Comparison of ENCODE assay signal across 17 cellular contexts in the genomic region with DNA sequence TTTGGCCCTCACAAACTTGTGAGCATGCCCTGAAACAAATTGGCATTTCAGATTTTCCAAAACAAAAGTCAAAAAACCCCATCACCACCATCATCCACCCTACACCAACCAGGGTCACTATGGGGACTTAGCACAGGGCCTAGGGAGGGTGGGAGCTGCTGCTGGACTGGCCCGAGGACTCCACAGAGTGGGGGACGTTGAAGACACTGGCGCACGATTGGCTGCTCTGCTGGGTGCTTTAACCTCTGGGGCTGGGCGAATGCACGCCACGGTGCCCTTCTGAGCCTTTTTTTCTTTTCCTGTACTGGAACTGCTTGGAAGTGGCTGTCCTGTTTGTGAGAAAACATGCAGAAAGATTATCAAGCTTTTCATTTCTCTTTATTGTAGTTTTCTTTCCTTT.
A peak's percentile ranks its signal among the peaks of the same experiment; 100 is the strongest.
DNase-seq lines count a peak whose midpoint lies in the region; ATAC-seq, FAIRE-seq and TF ChIP-seq lines count a peak whose summit lies in the region.
"Had no signal": no experiment of that assay in that cellular context is flagged by ENCODE, and none has a peak within 500 bp of the region (broad histone marks: within the 10 kb centered on the region; RNA-seq: fewer than 3 reads in every experiment).

No MANE protein-coding gene starts in this region.

- H2BK12ac ChIP-seq in H1 (ENCODE audit: low read depth, low read length): no peak overlapping the region; the same call in 1 of the 2 replicates

- no peak for TF ChIP-seq RAD21 in H1 (IDR thresholded peaks at IDR 0.05 in 1 of 2, conservative IDR thresholded peaks at IDR 0.05 in 1 of 2; ENCODE audit: low read depth in 2 of 2, low read length in 2 of 2)

- H3K14ac ChIP-seq in H1 (ENCODE audit: insufficient read length): no peak overlapping the region

- H3K23me2 ChIP-seq in H1 (ENCODE audit: low read depth, low read length): no peaks in the 10 kb centered on the region

- H3K4me3 Mint-ChIP-seq in CD4-positive, alpha-beta T cell: no peak overlapping the region
- no peak overlapping the region for H3K4me3 Mint-ChIP-seq in naive thymus-derived CD8-positive, alpha-beta T cell
- H3K4me3 Mint-ChIP-seq: HFFc6 had no signal

- H3K79me1 ChIP-seq in H1 (ENCODE audit: low read depth, low read length): no peaks in the 10 kb centered on the region

- H3K79me2 ChIP-seq in H1 (ENCODE audit: control insufficient read depth in 1 of 2, insufficient read depth in 2 of 2, low read length in 2 of 2) (no peaks in the 10 kb centered on the region), hepatocyte (no peaks in the 10 kb centered on the region)

- peak overlapping the region; percentile 35 for H2BK120ac ChIP-seq in H1 (replicated peaks; ENCODE audit: low read depth, low read length)

- no peak overlapping the region for H3K23ac ChIP-seq in H1 (ENCODE audit: insufficient read length)

- H4K20me1 ChIP-seq in H1 (replicated peaks in 1 of 2; ENCODE audit: control insufficient read depth in 1 of 2, insufficient read depth in 2 of 2, low read length in 2 of 2) (no peaks in the 10 kb centered on the region), hepatocyte (ENCODE audit: insufficient read depth, poor library complexity, severe bottlenecking) (no peaks in the 10 kb centered on the region)

- H2AK5ac ChIP-seq in H1 (ENCODE audit: low read depth, low read length): no peak overlapping the region

- H3K36me3 ChIP-seq in H1 (ENCODE audit: control insufficient read depth in 2 of 4, insufficient read depth in 4 of 4, low read length in 3 of 4) (peaks cover 0 to 2% (median 0%) of the 10 kb centered on the region in 4 experiments; a peak in 1 of 8 replicates), hepatocyte (replicated peaks; ENCODE audit: insufficient read depth, low read depth) (no peaks in the 10 kb centered on the region)

- DNase-seq in CD4-positive, alpha-beta T cell: no peak
- DNase-seq in D341Med (ENCODE audit: low spot score): peak; percentile 24
- DNase-seq in H1 (ENCODE audit: low read depth in 1 of 2, low spot score in 2 of 2): no peak
- no peak for DNase-seq in naive thymus-derived CD8-positive, alpha-beta T cell
- DNase-seq in hepatocyte (ENCODE audit: low spot score): no peak
- no peak for DNase-seq in hypothalamus (lab: John Stamatoyannopoulos, UW)
- DNase-seq in NCI-H2081 (lab: John Stamatoyannopoulos, UW): no peak
- DNase-seq: BE2C, Caco-2, DMS79, GM23248, HFFc6, NCI-H1048, NCI-H2107, NCI-H69, PC-3 had no signal

- H3K4ac ChIP-seq in H1 (replicated peaks; ENCODE audit: insufficient read length, low read depth, low read length): no peak overlapping the region

- H4K8ac ChIP-seq in H1 (ENCODE audit: extremely low read depth, insufficient read depth, low read length): peak overlapping the region; percentile 11; the same call in 1 of the 2 replicates

- H3K27me3 Mint-ChIP-seq in CD4-positive, alpha-beta T cell: no peaks in the 10 kb centered on the region
- H3K27me3 Mint-ChIP-seq in naive thymus-derived CD8-positive, alpha-beta T cell: no peaks in the 10 kb centered on the region

- H3K9me3 ChIP-seq in CD4-positive, alpha-beta T cell (ENCODE audit: control insufficient read depth, low read length): no peaks in the 10 kb centered on the region
- H3K9me3 ChIP-seq in H1 (ENCODE audit: insufficient read depth in 2 of 2, low read depth in 1 of 2, low read length in 1 of 2) (no peaks in the 10 kb centered on the region), hepatocyte (ENCODE audit: low read depth) (no peaks in the 10 kb centered on the region)
- H3K9me3 ChIP-seq: BE2C, Caco-2 had no signal

- no peak overlapping the region for H2BK15ac ChIP-seq in H1 (ENCODE audit: low read length)

- CTCF ChIA-PET in CD4-positive, alpha-beta T cell (lab: Charles Lee): no interaction called here
- CTCF ChIA-PET in H1 (lab: Charles Lee; ENCODE audit: partially characterized antibody): interaction anchor here (0.9 to 2.2 kb wide), 12 partner anchors 8 to 458 kb away, joined by 3 to 10 read pairs (median 3); no protein-coding TSS in a partner anchor

- H3K9me2 ChIP-seq in hepatocyte (replicated peaks; ENCODE audit: insufficient read depth): no peaks in the 10 kb centered on the region

- H3K27me3 ChIP-seq in CD4-positive, alpha-beta T cell (ENCODE audit: control insufficient read depth, insufficient read depth, low read length): no peaks in the 10 kb centered on the region
- H3K27me3 ChIP-seq in H1 (replicated peaks in 1 of 4; ENCODE audit: control insufficient read depth in 3 of 4, extremely low read depth in 1 of 4, insufficient read depth in 3 of 4, low read length in 3 of 4): no peaks in the 10 kb centered on the region
- no peaks in the 10 kb centered on the region for H3K27me3 ChIP-seq in hepatocyte
- H3K27me3 ChIP-seq: BE2C had no signal

- POLR2A ChIA-PET in CD4-positive, alpha-beta T cell (lab: Charles Lee): interaction anchor here (0.9 to 1.2 kb wide), 3 partner anchors 9 to 92 kb away, joined by 3 read pairs; no protein-coding TSS in a partner anchor
- POLR2A ChIA-PET in H1 (lab: Charles Lee; ENCODE audit: partially characterized antibody): interaction anchor here (0.8 to 1.4 kb wide), 4 partner anchors 9 to 263 kb away, joined by 3 to 4 read pairs (median 3); a partner anchor contains a TSS
- POLR2A ChIA-PET in naive thymus-derived CD8-positive, alpha-beta T cell (lab: Charles Lee): no interaction called here

- H2BK5ac ChIP-seq in H1 (ENCODE audit: low read depth, low read length): no peak overlapping the region

- H2AFZ ChIP-seq in H1 (ENCODE audit: low read length) (no peak overlapping the region), hepatocyte (no peak overlapping the region)
- H2AFZ ChIP-seq: GM23248 had no signal

- 38% methylated on average over 7 of the region's 7 CpGs; no CpG with 5 or more reads in 1 of the 2 experiments for WGBS in H1 (ENCODE audit: extremely low coverage in 1 of 2, insufficient coverage in 1 of 2, insufficient read length in 1 of 2, insufficient replicate concordance in 2 of 2, low coverage in 1 of 2, low lambda C conversion rate in 2 of 2, missing lambda C conversion rate in 1 of 2), 2 experiments
- 78% methylated on average over 7 of the region's 7 CpGs for WGBS in hepatocyte (ENCODE audit: low lambda C conversion rate, missing lambda C conversion rate)

- H3K4me2 ChIP-seq in H1 (ENCODE audit: insufficient read depth in 1 of 2, low read depth in 2 of 2, low read length in 2 of 2): peak overlapping the region; percentile 8 to 34; a peak in 3 of 4 replicates
- no peak overlapping the region for H3K4me2 ChIP-seq in hepatocyte

- H3K4me1 Mint-ChIP-seq in CD4-positive, alpha-beta T cell (ENCODE audit: low read depth): peaks cover 38% of the 10 kb centered on the region
- peaks cover 11 to 41% (median 33%) of the 10 kb centered on the region in 4 donors for H3K4me1 Mint-ChIP-seq in naive thymus-derived CD8-positive, alpha-beta T cell

- no peak overlapping the region for H3K27ac ChIP-seq in CD4-positive, alpha-beta T cell (ENCODE audit: low read depth, low read length)
- H3K27ac ChIP-seq in H1 (ENCODE audit: low read depth, low read length): no peak overlapping the region
- no peak overlapping the region for H3K27ac ChIP-seq in hepatocyte
- H3K27ac ChIP-seq: GM23248 had no signal

- no peak for TF ChIP-seq POLR2A in H1 (IDR thresholded peaks at IDR 0.05; ENCODE audit: control extremely low read depth in 1 of 2, low read depth in 2 of 2, low read length in 2 of 2)

- H2BK20ac ChIP-seq in H1 (ENCODE audit: low read length): no peak overlapping the region

- no peak overlapping the region for H4K91ac ChIP-seq in H1 (replicated peaks; ENCODE audit: insufficient read length, low read length)

- no peak overlapping the region for H4K5ac ChIP-seq in H1 (ENCODE audit: insufficient read length, low read depth, low read length)

- H3K27ac Mint-ChIP-seq in CD4-positive, alpha-beta T cell: peak overlapping the region; percentile 80
- H3K27ac Mint-ChIP-seq in naive thymus-derived CD8-positive, alpha-beta T cell: peak overlapping the region; percentile 2 to 82 (median 44)
- H3K27ac Mint-ChIP-seq: HFFc6 had no signal

- H3K56ac ChIP-seq in H1 (replicated peaks; ENCODE audit: insufficient read length, low read depth, low read length): no peak overlapping the region

- no peaks in the 10 kb centered on the region for H3K9me3 Mint-ChIP-seq in CD4-positive, alpha-beta T cell
- H3K9me3 Mint-ChIP-seq in naive thymus-derived CD8-positive, alpha-beta T cell: peaks cover 0 to 2% (median 0%) of the 10 kb centered on the region in 9 donors
- H3K9me3 Mint-ChIP-seq: HFFc6 had no signal

- intact Hi-C loops in CD4-positive, alpha-beta T cell (cut with DNase I, micrococcal nuclease): loop anchor here in 1 of 2 experiments (10.0 kb wide), 1 partner anchor 269 kb away; no protein-coding TSS in a partner anchor

- H3K4me1 ChIP-seq in H1 (replicated peaks in 1 of 4; ENCODE audit: control insufficient read depth in 3 of 4, insufficient read depth in 4 of 4, low read length in 3 of 4): peaks cover 22 to 40% (median 26%) of the 10 kb centered on the region in 4 experiments
- no peaks in the 10 kb centered on the region for H3K4me1 ChIP-seq in hepatocyte (ENCODE audit: insufficient read depth)
- H3K4me1 ChIP-seq: BE2C, Caco-2 had no signal

- H3K36me3 Mint-ChIP-seq in CD4-positive, alpha-beta T cell (ENCODE audit: low read depth): peaks cover 22% of the 10 kb centered on the region
- H3K36me3 Mint-ChIP-seq in naive thymus-derived CD8-positive, alpha-beta T cell: peaks cover 0 to 10% (median 0%) of the 10 kb centered on the region in 3 donors

- H3K18ac ChIP-seq in H1 (ENCODE audit: extremely low read depth, low read length): peak overlapping the region; percentile 48

- no peak for ATAC-seq in CD4-positive, alpha-beta T cell (ENCODE audit: poor library complexity)
- ATAC-seq in naive thymus-derived CD8-positive, alpha-beta T cell: no peak
- ATAC-seq: PC-3 had no signal

- H3K9ac ChIP-seq in H1 (replicated peaks in 1 of 4; ENCODE audit: extremely low read depth in 1 of 4, low read depth in 3 of 4, low read length in 3 of 4): no peak overlapping the region
- H3K9ac ChIP-seq: GM23248 had no signal

- TF ChIP-seq CTCF in CD4-positive, alpha-beta T cell (IDR thresholded peaks at IDR 0.05): no peak
- TF ChIP-seq CTCF in H1 (IDR thresholded peaks at IDR 0.05; ENCODE audit: control extremely low read depth in 1 of 3, insufficient read depth in 1 of 3, low read depth in 1 of 3, low read length in 3 of 3) (no peak), hepatocyte (IDR thresholded peaks at IDR 0.05; ENCODE audit: poor library complexity) (no peak)

- no peak for TF ChIP-seq EP300 in H1 (IDR thresholded peaks at IDR 0.05; ENCODE audit: borderline replicate concordance in 1 of 2, low read depth in 2 of 2, low read length in 2 of 2)

- no peak for FAIRE-seq in H1 (lab: Jason Lieb, UNC)
- FAIRE-seq: HTR-8/SVneo had no signal

- peak overlapping the region in 1 of 4 experiments; percentile 20; a peak in 1 of 8 replicates for H3K4me3 ChIP-seq in H1 (ENCODE audit: extremely low read depth in 1 of 4, insufficient read depth in 2 of 4, low read depth in 3 of 4, low read length in 4 of 4)
- no peak overlapping the region for H3K4me3 ChIP-seq in hepatocyte
- H3K4me3 ChIP-seq: GM23248 had no signal

TF ChIP-seq in H1, 55 proteins besides CTCF, POLR2A, EP300 and RAD21 (continues in another document):
- TF ChIP-seq HDAC6 (IDR thresholded peaks at IDR 0.05; ENCODE audit: low read depth, low read length) (no peak), BRCA1 (IDR thresholded peaks at IDR 0.05; ENCODE audit: low read depth, low read length) (no peak), CBX5 (IDR thresholded peaks at IDR 0.05; ENCODE audit: low read depth, low read length) (no peak), MAFK (IDR thresholded peaks at IDR 0.05; ENCODE audit: low read depth, low read length) (no peak)
